In genomic region chr4:42965326-42965725, GRCh38 we compare ENCODE assay signal across 11 cellular contexts.
DNase-seq lines count a peak whose midpoint lies in the region; ATAC-seq and TF ChIP-seq lines count a peak whose summit lies in the region.
"Had no signal": no experiment of that assay in that cellular context is flagged by ENCODE, and none has a peak within 500 bp of the region (broad histone marks: within the 10 kb centered on the region; RNA-seq: fewer than 3 reads in every experiment).

No MANE protein-coding gene starts in this region.

- H3K27me3 ChIP-seq in RWPE2 (ENCODE audit: insufficient read depth, poor library complexity, severe bottlenecking), result no peaks in the 10 kb centered on the region

- TF ChIP-seq EP300 in Ishikawa (IDR thresholded peaks at IDR 0.05; ENCODE audit: borderline replicate concordance), result no peak

- no peaks in the 10 kb centered on the region for H3K36me3 ChIP-seq in RWPE2 (ENCODE audit: low read depth)

- H3K27ac ChIP-seq in C4-2B, result no peak overlapping the region
- no peak overlapping the region for H3K27ac ChIP-seq in RWPE2 (ENCODE audit: poor library complexity, severe bottlenecking)

- DNase-seq in RWPE2 (ENCODE audit: low spot score) (no peak), kidney tubule cell (ENCODE audit: low spot score) (peak; percentile 24), 8988T (no peak), GM20000 (ENCODE audit: low spot score) (no peak), HCEC 1CT (no peak)
- DNase-seq: IMR-90, retina, T1000 had no signal

- TF ChIP-seq RAD21 in Ishikawa (IDR thresholded peaks at IDR 0.05; ENCODE audit: low read depth), result peak; percentile 65

- peak; percentile 51 for TF ChIP-seq CTCF in C4-2B (conservative IDR thresholded peaks at IDR 0.05)
- TF ChIP-seq CTCF in RWPE2 (IDR thresholded peaks at IDR 0.05; ENCODE audit: poor library complexity, severe bottlenecking), result peak; percentile 56
- no peak for TF ChIP-seq CTCF in GM20000 (IDR thresholded peaks at IDR 0.05; ENCODE audit: extremely low read depth, missing control alignments)

- no peak overlapping the region for H3K4me3 ChIP-seq in RWPE2 (ENCODE audit: severe bottlenecking)

- peak; percentile 58; the same call in 1 of the 3 replicates for ATAC-seq in RWPE2 (ENCODE audit: low read depth)
- no peak for ATAC-seq in HG03469 (IDR thresholded peaks at IDR 0.05; ENCODE audit: unreplicated experiment)

- H3K4me1 ChIP-seq in RWPE2 (ENCODE audit: insufficient read depth, poor library complexity, severe bottlenecking), result no peaks in the 10 kb centered on the region

- H3K9me3 ChIP-seq in RWPE2 (ENCODE audit: severe bottlenecking), result no peaks in the 10 kb centered on the region

TF ChIP-seq in Ishikawa, 13 proteins besides CTCF, POLR2A, EP300 and RAD21:
- TF ChIP-seq EGR1 (IDR thresholded peaks at IDR 0.05) (no peak), NFIC (IDR thresholded peaks at IDR 0.05) (no peak), TAF1 (IDR thresholded peaks at IDR 0.05; ENCODE audit: low read depth) (no peak), FOXM1 (IDR thresholded peaks at IDR 0.05; ENCODE audit: borderline replicate concordance, low read depth) (no peak), ZBTB7A (IDR thresholded peaks at IDR 0.05; ENCODE audit: low read depth) (no peak)
